7 cellular contexts compared by ENCODE assay signal in the genomic region with DNA sequence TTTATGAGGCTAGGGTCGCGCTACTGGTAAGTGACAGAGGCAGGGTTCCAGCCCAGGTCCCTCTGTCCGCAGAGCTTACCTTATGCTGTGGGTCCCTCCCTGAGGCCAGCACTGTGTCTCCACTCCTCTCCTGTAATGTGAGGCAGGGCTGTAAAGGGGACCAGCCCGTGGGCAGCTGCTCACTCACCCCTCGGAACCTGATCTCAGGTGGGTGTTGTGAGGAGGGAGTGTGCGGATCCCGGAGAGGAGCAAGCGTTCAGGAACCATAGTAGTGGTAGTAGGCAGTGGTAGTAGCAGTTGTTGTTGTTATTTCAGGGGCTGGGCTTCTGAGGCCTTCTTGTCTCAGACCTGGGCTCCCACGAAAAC. TPM values are rescaled to one million over a fixed set of nuclear protein-coding genes. Genes with fewer than 3 reads are reported as not detected.
DNase-seq lines count a peak whose midpoint lies in the region; ATAC-seq and TF ChIP-seq lines count a peak whose summit lies in the region.

No MANE protein-coding gene starts in this region.

- TF ChIP-seq CTCF in H9 (conservative IDR thresholded peaks at IDR 0.05) (no peak), hepatocyte (IDR thresholded peaks at IDR 0.05; ENCODE audit: poor library complexity) (no peak), spleen (IDR thresholded peaks at IDR 0.05 in 8 of 11, conservative IDR thresholded peaks at IDR 0.05 in 3 of 11) (no peak)

- H4K20me1 ChIP-seq in H9 (ENCODE audit: control insufficient read depth, insufficient read depth, insufficient read length): no peaks in the 10 kb centered on the region
- no peaks in the 10 kb centered on the region for H4K20me1 ChIP-seq in hepatocyte (ENCODE audit: insufficient read depth, poor library complexity, severe bottlenecking)

- no peak for DNase-seq in H9
- DNase-seq in activated CD4-positive, alpha-beta memory T cell treated with anti-CD3 and anti-CD28 coated beads for 36 hours: no peak
- no peak for DNase-seq in hepatocyte (ENCODE audit: low spot score)
- DNase-seq in spleen: no peak
- DNase-seq in GM19240 (ENCODE audit: insufficient read length, low spot score): no peak

- no peak overlapping the region for H2AK5ac ChIP-seq in H9 (ENCODE audit: insufficient read length, low read length)

- POLR2A ChIA-PET in activated CD4-positive, alpha-beta memory T cell treated with anti-CD3 and anti-CD28 coated beads for 36 hours (lab: Charles Lee): interaction anchor here (0.7 to 6.9 kb wide), 8 partner anchors 10 to 333 kb away, joined by 3 to 56 read pairs (median 5); a partner anchor contains a TSS

- no peaks in the 10 kb centered on the region for H3K9me3 ChIP-seq in H9 (ENCODE audit: control insufficient read depth, low read depth, low read length)
- no peaks in the 10 kb centered on the region for H3K9me3 ChIP-seq in hepatocyte (ENCODE audit: low read depth)
- H3K9me3 ChIP-seq in spleen: no peaks in the 10 kb centered on the region

- no peak overlapping the region for H2BK15ac ChIP-seq in H9 (ENCODE audit: low read depth, low read length)

- H3K27ac Mint-ChIP-seq in H9: peak overlapping the region in 1 of 3 experiments; percentile 89; a peak in 2 of 7 replicates
- peak overlapping the region; percentile 100 for H3K27ac Mint-ChIP-seq in activated CD4-positive, alpha-beta memory T cell treated with anti-CD3 and anti-CD28 coated beads for 36 hours

- H3K18ac ChIP-seq in H9 (ENCODE audit: insufficient read length, low read depth, low read length): no peak overlapping the region

- peaks cover 18% of the 10 kb centered on the region for H3K27me3 Mint-ChIP-seq in H9 (ENCODE audit: low read depth)
- no peaks in the 10 kb centered on the region for H3K27me3 Mint-ChIP-seq in activated CD4-positive, alpha-beta memory T cell treated with anti-CD3 and anti-CD28 coated beads for 36 hours

- peaks cover 48 to 59% of the 10 kb centered on the region in 2 experiments for H3K4me1 Mint-ChIP-seq in H9
- peaks cover 45% of the 10 kb centered on the region for H3K4me1 Mint-ChIP-seq in activated CD4-positive, alpha-beta memory T cell treated with anti-CD3 and anti-CD28 coated beads for 36 hours (ENCODE audit: low read depth)

- no peak overlapping the region for H4K91ac ChIP-seq in H9 (ENCODE audit: insufficient read length, low read depth, low read length)

- H3K9me2 ChIP-seq in hepatocyte (replicated peaks; ENCODE audit: insufficient read depth): no peaks in the 10 kb centered on the region

- ATAC-seq in GM19397 (IDR thresholded peaks at IDR 0.05; ENCODE audit: unreplicated experiment): no peak
- ATAC-seq in HG03108 (IDR thresholded peaks at IDR 0.05; ENCODE audit: unreplicated experiment): no peak

- no peak overlapping the region for H3K23ac ChIP-seq in H9 (ENCODE audit: insufficient read length, low read depth, low read length)

- H3K27ac ChIP-seq in H9 (ENCODE audit: insufficient read length, low read depth, low read length) (no peak overlapping the region), hepatocyte (peak overlapping the region; percentile 99), spleen (peak overlapping the region; percentile 76 to 98 (median 94))

- H3K79me1 ChIP-seq in H9 (ENCODE audit: insufficient read depth, low read depth, low read length, poor library complexity, severe bottlenecking): no peaks in the 10 kb centered on the region

- no CpG with 5 or more reads among the region's 9 CpGs for WGBS in H9 (ENCODE audit: extremely low coverage, insufficient read length, low lambda C conversion rate)
- WGBS in hepatocyte (ENCODE audit: low lambda C conversion rate, missing lambda C conversion rate): 78% methylated on average over 9 of the region's 9 CpGs
- WGBS in spleen, 5 donors: 37 to 67% (median 43%) methylated on average over 9 of the region's 9 CpGs

- H3K23me2 ChIP-seq in H9 (ENCODE audit: insufficient read length, low read depth, low read length, poor library complexity, severe bottlenecking): peaks cover 13% of the 10 kb centered on the region

- no peak overlapping the region for H3T11ph ChIP-seq in H9 (ENCODE audit: low read length)

- no peak overlapping the region for H4K5ac ChIP-seq in H9 (ENCODE audit: insufficient read length, low read depth, low read length)

- no peak overlapping the region for H2BK5ac ChIP-seq in H9 (ENCODE audit: insufficient read length, low read length)

- no peak overlapping the region for H3K56ac ChIP-seq in H9 (ENCODE audit: insufficient read length, low read depth, low read length)

- peaks cover 11 to 23% (median 12%) of the 10 kb centered on the region in 3 experiments; a peak in 6 of 7 replicates for H3K36me3 Mint-ChIP-seq in H9 (ENCODE audit: insufficient read depth in 1 of 3, low read depth in 3 of 3)
- H3K36me3 Mint-ChIP-seq in activated CD4-positive, alpha-beta memory T cell treated with anti-CD3 and anti-CD28 coated beads for 36 hours: peaks cover 60% of the 10 kb centered on the region

- intact Hi-C loops in activated CD4-positive, alpha-beta memory T cell treated with anti-CD3 and anti-CD28 coated beads for 36 hours (cut with micrococcal nuclease): loop anchor here (5.0 to 10.0 kb wide), 7 partner anchors 121 to 1921 kb away; a partner anchor contains a TSS
- intact Hi-C loops in spleen (cut with DNase I; ENCODE audit: low total_unique reads): no loop called here

- no peak overlapping the region for H3K9ac ChIP-seq in H9 (ENCODE audit: extremely low read depth, insufficient read length, low read length)

- H2BK20ac ChIP-seq in H9 (ENCODE audit: low read depth, low read length, poor library complexity, severe bottlenecking): no peak overlapping the region

- peak overlapping the region; percentile 71 to 82; a peak in 4 of 5 replicates for H3K4me3 Mint-ChIP-seq in H9
- H3K4me3 Mint-ChIP-seq in activated CD4-positive, alpha-beta memory T cell treated with anti-CD3 and anti-CD28 coated beads for 36 hours: peak overlapping the region; percentile 94

- no peak overlapping the region for H2BK12ac ChIP-seq in H9 (ENCODE audit: insufficient read length, low read depth, low read length)

- H3K36me3 ChIP-seq in hepatocyte (replicated peaks; ENCODE audit: insufficient read depth, low read depth) (no peaks in the 10 kb centered on the region), spleen (peaks cover 3 to 53% (median 24%) of the 10 kb centered on the region in 6 donors)

- H2BK120ac ChIP-seq in H9 (ENCODE audit: low read depth, low read length, poor library complexity, severe bottlenecking): no peak overlapping the region

- H3K4me2 ChIP-seq in H9 (ENCODE audit: insufficient read depth, insufficient read length, low read length) (peak overlapping the region; percentile 6), hepatocyte (peak overlapping the region; percentile 95)

- peaks cover 3% of the 10 kb centered on the region; the same call in 1 of the 2 replicates for H3K79me2 ChIP-seq in H9 (ENCODE audit: insufficient read depth, low read length)
- H3K79me2 ChIP-seq in hepatocyte: peaks cover 62% of the 10 kb centered on the region

- CTCF ChIA-PET in activated CD4-positive, alpha-beta memory T cell treated with anti-CD3 and anti-CD28 coated beads for 36 hours (lab: Charles Lee): interaction anchor here (1.3 to 11.1 kb wide), 5 partner anchors 10 to 214 kb away, joined by 4 to 157 read pairs (median 12); a partner anchor contains a TSS

- H3K14ac ChIP-seq in H9 (ENCODE audit: insufficient read depth, low read length): no peak overlapping the region

- H3K27me3 ChIP-seq in H9 (ENCODE audit: insufficient read depth, low read length): peaks cover 4% of the 10 kb centered on the region; the same call in 1 of the 2 replicates
- no peaks in the 10 kb centered on the region for H3K27me3 ChIP-seq in hepatocyte
- H3K27me3 ChIP-seq in spleen (replicated peaks in 1 of 7): no peaks in the 10 kb centered on the region

- H3K4ac ChIP-seq in H9 (ENCODE audit: low read depth, low read length): no peak overlapping the region

- no peak overlapping the region for H4K8ac ChIP-seq in H9 (replicated peaks; ENCODE audit: insufficient read length, low read depth, low read length)

- no peaks in the 10 kb centered on the region for H3K9me3 Mint-ChIP-seq in H9
- no peaks in the 10 kb centered on the region for H3K9me3 Mint-ChIP-seq in activated CD4-positive, alpha-beta memory T cell treated with anti-CD3 and anti-CD28 coated beads for 36 hours

- H2AFZ ChIP-seq in H9 (ENCODE audit: low read length): no peak overlapping the region
- no peak overlapping the region for H2AFZ ChIP-seq in hepatocyte

- H3K4me3 ChIP-seq in hepatocyte: peak overlapping the region; percentile 81
- H3K4me3 ChIP-seq in spleen: peak overlapping the region; percentile 83 to 97 (median 86)

- TF ChIP-seq POLR2A in spleen (IDR thresholded peaks at IDR 0.05): no peak

- H3K4me1 ChIP-seq in H9 (ENCODE audit: insufficient read depth, low read length) (peaks cover 17% of the 10 kb centered on the region; the same call in 1 of the 2 replicates), hepatocyte (ENCODE audit: insufficient read depth) (peaks cover 58% of the 10 kb centered on the region), spleen (peaks cover 78 to 94% (median 90%) of the 10 kb centered on the region in 6 donors)

RNA-seq across cellular contexts. Expression of a gene that starts 1.7 kb away (rescaled TPM):
- 6.7 and 6.8 TPM in 2 replicates for total RNA-seq in H9 (2021)
- 10 to 100 TPM; 39.0 to 40.8 TPM for total RNA-seq in activated CD4-positive, alpha-beta memory T cell treated with anti-CD3 and anti-CD28 coated beads for 36 hours
- 30.8 and 30.9 TPM in 2 replicates for total RNA-seq in hepatocyte
- polyA plus RNA-seq in hepatocyte: 46.2 and 54.9 TPM in 2 replicates
- 10 to 100 TPM; 18.0 to 33.1 (median 21.3) TPM for total RNA-seq in spleen
- 10 to 100 TPM in 2 of 3 donors, 1 to 10 TPM in 1; 9.7 to 12.8 (median 11.3) TPM for polyA plus RNA-seq in spleen

RNA-seq across cellular contexts. Expression of a gene that starts 38.5 kb away (rescaled TPM):
- total RNA-seq in H9 (2021) (48.8 and 51.6 TPM in 2 replicates), hepatocyte (74.7 TPM in 2 replicates), spleen (10 to 100 TPM; 39.5 to 69.0 (median 51.1) TPM)
- total RNA-seq in activated CD4-positive, alpha-beta memory T cell treated with anti-CD3 and anti-CD28 coated beads for 36 hours: 10 to 100 TPM; 89.6 to 89.7 TPM
- polyA plus RNA-seq in hepatocyte (46.5 and 62.8 TPM in 2 replicates), spleen (10 to 100 TPM; 56.5 to 59.8 (median 57.7) TPM)
